ENCODE assay signal across 8 cellular contexts in the genomic region with DNA sequence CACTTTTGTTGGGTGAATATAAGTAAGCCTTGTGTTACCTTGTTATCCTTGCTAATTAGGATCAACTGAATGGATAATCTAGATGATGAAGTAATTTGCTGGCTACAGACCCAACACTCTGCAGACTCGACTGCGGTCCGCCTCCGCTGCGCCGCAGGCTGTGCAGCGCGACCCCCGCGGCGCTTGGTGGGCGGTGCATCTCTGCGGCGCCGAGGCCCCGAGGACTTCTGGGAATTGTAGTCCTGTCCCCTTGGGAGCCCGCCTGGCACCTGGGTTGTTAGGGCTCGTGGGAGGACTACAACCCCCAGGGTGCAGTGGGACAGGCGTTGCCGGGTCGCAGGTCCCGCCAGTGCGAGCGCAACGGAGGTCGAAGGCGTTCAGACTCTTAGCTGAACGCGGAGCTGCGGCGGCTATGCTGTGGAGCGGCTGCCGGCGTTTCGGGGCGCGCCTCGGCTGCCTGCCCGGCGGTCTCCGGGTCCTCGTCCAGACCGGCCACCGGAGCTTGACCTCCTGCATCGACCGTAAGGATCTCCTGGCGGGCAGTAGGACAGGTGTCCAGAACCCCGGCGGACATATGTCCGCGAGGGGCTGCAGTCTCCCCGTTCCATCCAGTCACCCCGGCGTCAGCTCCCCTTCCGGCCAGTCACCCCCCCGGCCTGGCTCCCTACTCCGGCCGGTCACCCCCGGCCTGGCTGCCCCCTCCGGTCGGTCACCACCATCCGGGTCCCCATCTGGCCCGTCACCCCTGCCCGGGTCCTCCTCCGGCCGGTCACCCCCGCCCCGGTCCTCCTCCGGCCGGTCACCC. TPM values are rescaled to one million over a fixed set of nuclear protein-coding genes. Genes with fewer than 3 reads are reported as not detected.
DNase-seq lines count a peak whose midpoint lies in the region; ATAC-seq lines count a peak whose summit lies in the region.

A gene (plus strand): TSS at position 380 of the 805 bp plus-strand sequence. CDS start 33 bp downstream, at position 413.
A gene (minus strand): TSS at position 164 of the 805 bp plus-strand sequence. CDS start 470 bp downstream, outside the sequence.

- no peaks in the 10 kb centered on the region for H3K9me3 Mint-ChIP-seq in activated CD4-positive, alpha-beta T cell treated with anti-CD3 and anti-CD28 coated beads, Interleukin-2, amount 10 ng/mL, durations not matched to agents 7 days and 5 days

- H3K4me1 Mint-ChIP-seq in activated CD4-positive, alpha-beta T cell treated with anti-CD3 and anti-CD28 coated beads, Interleukin-2, amount 10 ng/mL, durations not matched to agents 7 days and 5 days, result peaks cover 35% of the 10 kb centered on the region

- H3K27me3 Mint-ChIP-seq in activated CD4-positive, alpha-beta T cell treated with anti-CD3 and anti-CD28 coated beads, Interleukin-2, amount 10 ng/mL, durations not matched to agents 7 days and 5 days, result no peaks in the 10 kb centered on the region

- peaks cover 12% of the 10 kb centered on the region for H3K36me3 Mint-ChIP-seq in activated CD4-positive, alpha-beta T cell treated with anti-CD3 and anti-CD28 coated beads, Interleukin-2, amount 10 ng/mL, durations not matched to agents 7 days and 5 days (ENCODE audit: low read depth)

- CTCF ChIA-PET in activated CD4-positive, alpha-beta T cell treated with anti-CD3 and anti-CD28 coated beads, Interleukin-2, amount 10 ng/mL, durations not matched to agents 7 days and 5 days (lab: Charles Lee), result interaction anchor here (1.0 to 2.1 kb wide), 4 partner anchors 11 to 22 kb away, joined by 4 to 6 read pairs (median 4); no protein-coding TSS in a partner anchor

- peak within 1 kb of the TSS; percentile 88 for H3K4me3 Mint-ChIP-seq in activated CD4-positive, alpha-beta T cell treated with anti-CD3 and anti-CD28 coated beads, Interleukin-2, amount 10 ng/mL, durations not matched to agents 7 days and 5 days

- DNase-seq in C1 segment of cervical spinal cord (lab: John Stamatoyannopoulos, UW), result peak; percentile 69 to 96 (median 92)
- DNase-seq in NCI-H69 (lab: John Stamatoyannopoulos, UW), result peak; percentile 99
- DNase-seq in activated CD4-positive, alpha-beta T cell treated with anti-CD3 and anti-CD28 coated beads, Interleukin-2, amount 10 ng/mL, durations not matched to agents 7 days and 5 days, result peak; percentile 97
- peak; percentile 87 for DNase-seq in cortex of kidney (lab: John Stamatoyannopoulos, UW)
- DNase-seq in left lobe of liver (ENCODE audit: low spot score), result peak; percentile 98
- peak; percentile 94 for DNase-seq in stimulated activated CD4-positive, alpha-beta T cell treated with anti-CD3 and anti-CD28 coated beads, Interleukin-2, amount 100 ng/mL, for 4 hours (ENCODE audit: low read depth)

- H3K27ac Mint-ChIP-seq in activated CD4-positive, alpha-beta T cell treated with anti-CD3 and anti-CD28 coated beads, Interleukin-2, amount 10 ng/mL, durations not matched to agents 7 days and 5 days, result peak within 1 kb of the TSS; percentile 89

- POLR2A ChIA-PET in activated CD4-positive, alpha-beta T cell treated with anti-CD3 and anti-CD28 coated beads, Interleukin-2, amount 10 ng/mL, durations not matched to agents 7 days and 5 days (lab: Charles Lee), result interaction anchor here (0.5 to 3.0 kb wide), 2 partner anchors 17 to 29 kb away, joined by 4 to 14 read pairs; a partner anchor contains a TSS

- ATAC-seq in GM19328 (IDR thresholded peaks at IDR 0.05; ENCODE audit: unreplicated experiment) (peak; percentile 99), HG03520 (IDR thresholded peaks at IDR 0.05; ENCODE audit: unreplicated experiment) (peak; percentile 100), left lobe of liver (peak; percentile 96)

RNA-seq across cellular contexts. Expression of the first gene that starts in this region (rescaled TPM):
- 10 to 100 TPM; 21.7 to 21.8 TPM for total RNA-seq in activated CD4-positive, alpha-beta T cell treated with anti-CD3 and anti-CD28 coated beads, Interleukin-2, amount 10 ng/mL, durations not matched to agents 7 days and 5 days
- total RNA-seq in left lobe of liver, result 25.7 TPM

RNA-seq across cellular contexts. Expression of the second gene that starts in this region (rescaled TPM):
- 10 to 100 TPM; 56.4 to 61.6 TPM for total RNA-seq in activated CD4-positive, alpha-beta T cell treated with anti-CD3 and anti-CD28 coated beads, Interleukin-2, amount 10 ng/mL, durations not matched to agents 7 days and 5 days
- 21.1 TPM for total RNA-seq in left lobe of liver

Comparison
In these comparisons a context has a peak if more than half of its experiments do, and no peak if none do; other contexts are left out.
1. Peak in every context shown above with its lines: DNase-seq and ATAC-seq.